In the genomic region with DNA sequence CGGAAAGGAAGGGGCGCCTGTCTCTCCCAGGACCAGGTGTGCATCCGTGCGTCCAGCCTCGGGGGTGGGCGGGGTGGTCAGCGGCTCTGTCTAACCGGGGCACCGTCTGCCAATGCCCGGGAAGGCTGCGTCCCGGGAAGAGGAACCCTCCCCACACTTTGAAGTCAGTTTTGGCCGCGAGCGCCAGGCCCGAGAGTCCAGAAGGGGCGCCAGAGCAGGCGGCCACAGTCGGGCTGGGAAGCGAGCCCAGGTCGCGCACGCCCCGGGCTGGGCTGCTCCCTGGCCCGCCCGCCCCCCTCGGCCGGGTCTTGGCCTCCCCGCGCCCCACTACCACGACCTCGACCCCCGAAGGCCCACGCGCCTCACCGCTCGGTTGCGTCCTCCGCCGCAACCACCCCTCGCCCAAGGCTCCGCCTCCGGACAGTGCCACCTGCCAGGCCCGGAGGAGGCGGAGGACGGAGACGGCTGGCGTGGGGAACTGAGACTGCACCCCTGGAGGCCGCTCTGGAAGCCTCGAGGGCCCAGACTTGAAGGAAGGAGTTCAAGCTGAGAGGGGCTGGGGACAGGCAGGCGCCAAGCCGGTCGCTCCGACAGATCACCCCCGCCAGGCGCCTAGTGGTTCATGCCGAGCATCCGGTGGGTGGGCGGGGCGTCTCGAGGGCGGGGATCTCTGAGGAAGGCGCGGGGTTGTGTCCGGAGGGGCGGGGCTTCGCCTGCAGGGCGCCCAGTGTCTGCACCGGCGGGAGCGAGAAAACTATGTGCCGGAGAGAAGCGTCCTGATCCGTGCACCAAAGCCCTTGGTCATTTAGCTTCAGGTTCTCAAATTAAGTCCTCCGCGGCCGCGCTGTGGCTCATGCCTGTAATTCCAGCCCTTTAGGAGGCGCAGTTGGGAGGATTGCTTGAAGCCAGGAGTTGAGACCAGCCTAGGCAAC, we compare ENCODE assay signal across 8 cellular contexts. TPM values are rescaled to one million over a fixed set of nuclear protein-coding genes. Genes with fewer than 3 reads are reported as not detected.
A peak's percentile ranks its signal among the peaks of the same experiment; 100 is the strongest.
DNase-seq lines count a peak whose midpoint lies in the region; ATAC-seq and TF ChIP-seq lines count a peak whose summit lies in the region.

A gene (minus strand): TSS at position 404 of the 932 bp plus-strand sequence. CDS start 1,093 bp downstream, outside the sequence.

- H2BK15ac ChIP-seq in mesenchymal stem cell (ENCODE audit: low read depth, poor library complexity, severe bottlenecking) = peak within 1 kb of the TSS; percentile 85

- H3K27ac Mint-ChIP-seq in effector memory CD8-positive, alpha-beta T cell = peak within 1 kb of the TSS; percentile 87 to 91

- H3K27ac ChIP-seq in mesenchymal stem cell (ENCODE audit: low read length, poor library complexity, severe bottlenecking) = peak within 1 kb of the TSS; percentile 99

- H3K14ac ChIP-seq in mesenchymal stem cell (ENCODE audit: low read length in 2 of 2) = peak within 1 kb of the TSS in 1 of 2 experiments; percentile 78

- TF ChIP-seq CTCF in GM20000 (IDR thresholded peaks at IDR 0.05; ENCODE audit: extremely low read depth, missing control alignments) = peak; percentile 51

- peaks cover 24% of the 10 kb centered on the region for H3K4me1 ChIP-seq in mesenchymal stem cell (ENCODE audit: control insufficient read depth, insufficient read depth, low read depth, low read length)

- peak within 1 kb of the TSS; percentile 98 to 99 for H2BK12ac ChIP-seq in mesenchymal stem cell (ENCODE audit: low read length in 2 of 2)

- peak within 1 kb of the TSS; percentile 100 for H2BK5ac ChIP-seq in mesenchymal stem cell (ENCODE audit: low read depth, low read length, poor library complexity, severe bottlenecking)

- peak within 1 kb of the TSS; percentile 100 for H4K8ac ChIP-seq in mesenchymal stem cell (ENCODE audit: low read length)

- no peaks in the 10 kb centered on the region for H3K27me3 Mint-ChIP-seq in effector memory CD8-positive, alpha-beta T cell

- 1% methylated on average over 49 of the region's 79 CpGs for WGBS in mesenchymal stem cell

- no peaks in the 10 kb centered on the region for H3K27me3 ChIP-seq in mesenchymal stem cell (ENCODE audit: control insufficient read depth in 1 of 2, insufficient read depth in 1 of 2, low read length in 2 of 2)

- H3K4ac ChIP-seq in mesenchymal stem cell (ENCODE audit: low read depth in 1 of 2, low read length in 2 of 2) = peak within 1 kb of the TSS; percentile 92 to 98

- no peaks in the 10 kb centered on the region for H3K9me3 ChIP-seq in mesenchymal stem cell (ENCODE audit: control insufficient read depth, low read length)

- H3K36me3 Mint-ChIP-seq in effector memory CD8-positive, alpha-beta T cell (ENCODE audit: insufficient read depth) = peaks cover 20% of the 10 kb centered on the region

- H3K36me3 ChIP-seq in mesenchymal stem cell (ENCODE audit: control insufficient read depth in 1 of 2, insufficient read depth in 2 of 2, low read depth in 1 of 2, low read length in 2 of 2) = peaks cover 13 to 18% of the 10 kb centered on the region in 2 experiments

- peak; percentile 80 for ATAC-seq in effector memory CD8-positive, alpha-beta T cell (replicated peaks)

- H3K79me1 ChIP-seq in mesenchymal stem cell (replicated peaks; ENCODE audit: low read length, poor library complexity, severe bottlenecking) = peaks cover 19% of the 10 kb centered on the region

- H3K9ac ChIP-seq in mesenchymal stem cell (ENCODE audit: low read length) = peak within 1 kb of the TSS; percentile 100

- H3K4me2 ChIP-seq in mesenchymal stem cell (ENCODE audit: low read length, poor library complexity, severe bottlenecking) = peak within 1 kb of the TSS; percentile 95

- H2AFZ ChIP-seq in mesenchymal stem cell (ENCODE audit: low read depth, low read length) = peak within 1 kb of the TSS; percentile 83

- peak within 1 kb of the TSS; percentile 86 to 89 for H3K4me3 ChIP-seq in mesenchymal stem cell (ENCODE audit: insufficient read depth in 1 of 2, low read depth in 1 of 2, low read length in 2 of 2)

- peak within 1 kb of the TSS; percentile 90 to 92 for H3K4me3 Mint-ChIP-seq in effector memory CD8-positive, alpha-beta T cell

- H2BK120ac ChIP-seq in mesenchymal stem cell (ENCODE audit: low read depth, low read length) = peak within 1 kb of the TSS; percentile 100

- peak within 1 kb of the TSS; percentile 100 for H4K91ac ChIP-seq in mesenchymal stem cell (ENCODE audit: low read length)

- DNase-seq in COR-L47 (lab: John Stamatoyannopoulos, UW) (peak; percentile 91), GM20000 (ENCODE audit: low spot score) (peak; percentile 99), HT1080 (ENCODE audit: low read depth) (peak; percentile 95), NOMO-1 (lab: John Stamatoyannopoulos, UW; ENCODE audit: unreplicated experiment in 2 of 2) (peak; percentile 87 to 93), mesenchymal stem cell (peak; percentile 95)
- DNase-seq in activated CD8-positive, alpha-beta memory T cell treated with anti-CD3 and anti-CD28 coated beads for 4 hours (ENCODE audit: low read depth in 2 of 2) = peak; percentile 87 to 92
- peak; percentile 90 to 92 (median 90) for DNase-seq in effector memory CD8-positive, alpha-beta T cell
- peak; percentile 89 for DNase-seq in stimulated activated CD8-positive, alpha-beta memory T cell treated with anti-CD3 and anti-CD28 coated beads, Interleukin-12 subunit alpha, Interleukin-12 subunit beta, amount 100 ng/mL, for 4 hours (ENCODE audit: low read depth)

- H3K18ac ChIP-seq in mesenchymal stem cell (ENCODE audit: low read depth in 1 of 2, low read length in 2 of 2) = peak within 1 kb of the TSS; percentile 98 to 100

- H2AK5ac ChIP-seq in mesenchymal stem cell (ENCODE audit: low read length, severe bottlenecking) = no peak within 1 kb of the TSS

- H3K9me3 Mint-ChIP-seq in effector memory CD8-positive, alpha-beta T cell = no peaks in the 10 kb centered on the region

- peaks cover 16 to 33% of the 10 kb centered on the region in 2 donors for H3K4me1 Mint-ChIP-seq in effector memory CD8-positive, alpha-beta T cell (ENCODE audit: low read depth in 2 of 2)

- H3K23ac ChIP-seq in mesenchymal stem cell (ENCODE audit: low read length in 2 of 2) = peak within 1 kb of the TSS in 1 of 2 experiments; percentile 94

RNA-seq across cellular contexts. Expression of the gene that starts here (rescaled TPM):
- total RNA-seq in HT1080 (2014; rRNA removed; shearing (Covaris generic)) = 51.9 and 56.2 TPM in 2 replicates
- 28.1 and 31.6 TPM in 2 replicates for polyA plus RNA-seq in HT1080 (2015; cell fraction: cytosol; rRNA removed)
- polyA plus RNA-seq in HT1080 (2015; cell fraction: nucleus; rRNA removed) = 87.9 and 90.3 TPM in 2 replicates
- polyA plus RNA-seq in mesenchymal stem cell (2013, experiment 1 of 2) = 10.5 TPM
- 10.6 TPM for polyA plus RNA-seq in mesenchymal stem cell (2013, experiment 2 of 2)

Comparison
In these comparisons a context has a peak if more than half of its experiments do, and no peak if none do; other contexts are left out.
1. Peak in every context shown above with its lines: DNase-seq, ATAC-seq, H3K4me3 ChIP-seq and H3K27ac ChIP-seq.